ENCODE assay signal across 6 cellular contexts in the genomic region with DNA sequence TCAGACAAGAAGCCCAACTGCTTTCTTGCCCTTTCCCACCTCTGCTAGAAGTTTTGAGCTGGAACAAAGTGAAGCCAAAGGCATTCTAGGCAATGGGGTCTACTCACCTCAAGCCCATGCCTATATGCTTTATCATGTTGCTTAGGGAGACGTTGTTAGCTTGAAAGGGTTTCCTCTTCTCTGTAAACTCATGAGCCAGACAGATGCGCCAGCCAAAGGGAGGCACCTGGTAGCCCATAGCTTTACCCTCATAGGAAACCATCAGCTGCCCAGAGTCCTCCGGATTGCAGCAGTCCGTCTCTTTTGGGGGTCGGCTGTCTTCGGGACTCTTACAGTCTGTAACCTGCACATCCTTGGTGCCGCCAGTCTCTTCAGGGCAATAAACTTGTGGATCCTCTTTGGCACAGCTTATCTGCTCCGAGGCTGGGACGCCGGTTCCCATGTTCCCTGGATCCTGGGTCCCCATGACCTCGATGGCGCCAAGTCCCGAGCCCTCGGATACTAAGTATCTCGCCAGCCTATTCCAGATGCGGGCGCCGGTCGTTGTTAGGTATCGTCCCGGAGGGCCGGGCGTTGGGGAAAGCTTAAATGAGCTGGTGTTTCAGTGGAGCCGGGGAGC. TPM values are rescaled to one million over a fixed set of nuclear protein-coding genes. Genes with fewer than 3 reads are reported as not detected.
DNase-seq lines count a peak whose midpoint lies in the region; ATAC-seq, FAIRE-seq and TF ChIP-seq lines count a peak whose summit lies in the region.

No MANE protein-coding gene starts in this region.

- WGBS in small intestine, 3 donors: 0 to 1% (median 0%) methylated on average over 24 of the region's 24 CpGs

- TSS peak; percentile 69 for BruUV-seq in endothelial cell of umbilical vein (replicated peaks; lab: Mats Ljungman, UMichigan)

- CTCF ChIA-PET in endothelial cell of umbilical vein (lab: Charles Lee): interaction anchor here (0.6 to 7.2 kb wide), 17 partner anchors 8 to 197 kb away, joined by 3 to 86 read pairs (median 10); partner anchors contain the start of genes CREB3, NPR2, SPAG8 and TLN1

- no peak for TF ChIP-seq POLR2A in endothelial cell of umbilical vein (IDR thresholded peaks at IDR 0.05; ENCODE audit: low read depth, low read length)

- H3K36me3 ChIP-seq in endothelial cell of umbilical vein (ENCODE audit: control insufficient read depth in 2 of 2, extremely low read depth in 1 of 2, insufficient read depth in 2 of 2, low read length in 2 of 2) (peaks cover 12 to 14% of the 10 kb centered on the region in 2 experiments), small intestine (ENCODE audit: control insufficient read depth in 2 of 2, insufficient read depth in 2 of 2, low read length in 2 of 2) (peaks cover 8 to 14% of the 10 kb centered on the region in 2 donors)

- peak overlapping the region; percentile 98 for H3K4me2 ChIP-seq in endothelial cell of umbilical vein (ENCODE audit: insufficient read depth, low read length)

- peaks cover 55% of the 10 kb centered on the region for H3K79me2 ChIP-seq in endothelial cell of umbilical vein (ENCODE audit: control insufficient read depth, insufficient read depth, low read length)

- peak overlapping the region; percentile 66 to 99 (median 87) for H3K4me3 ChIP-seq in endothelial cell of umbilical vein (replicated peaks in 1 of 3; ENCODE audit: insufficient read depth in 1 of 3, low read depth in 1 of 3, low read length in 3 of 3)
- H3K4me3 ChIP-seq in small intestine (ENCODE audit: low read depth in 1 of 2, low read length in 2 of 2): peak overlapping the region; percentile 67 to 84

- DNase-seq in Right ventricle myocardium inferior (ENCODE audit: missing footprints) (peak; percentile 75), cardiac septum (ENCODE audit: low spot score) (no peak), endothelial cell of umbilical vein (ENCODE audit: low read depth, low spot score) (peak; percentile 26), small intestine (peak; percentile 32), islet precursor cell (no peak), COR-L47 (lab: John Stamatoyannopoulos, UW) (no peak)

- POLR2A ChIA-PET in endothelial cell of umbilical vein (lab: Charles Lee): interaction anchor here (0.6 to 1.5 kb wide), 6 partner anchors 10 to 54 kb away, joined by 3 to 9 read pairs (median 4); partner anchors contain the start of genes CREB3 and TLN1

- FAIRE-seq in endothelial cell of umbilical vein (lab: Jason Lieb, UNC) (peak; percentile 63), small intestine (lab: Jason Lieb, UNC) (no peak)

- no peaks in the 10 kb centered on the region for H3K9me1 ChIP-seq in endothelial cell of umbilical vein (replicated peaks; ENCODE audit: control insufficient read depth, extremely low read depth, insufficient read depth, low read length)

- H3K27me3 ChIP-seq in endothelial cell of umbilical vein (ENCODE audit: control insufficient read depth in 2 of 2, insufficient read depth in 2 of 2, low read length in 2 of 2) (no peaks in the 10 kb centered on the region), small intestine (ENCODE audit: control insufficient read depth in 2 of 2, insufficient read depth in 2 of 2, low read length in 2 of 2) (no peaks in the 10 kb centered on the region)

- H3K4me1 ChIP-seq in endothelial cell of umbilical vein (ENCODE audit: control insufficient read depth, extremely low read depth, insufficient read depth, low read length) (peaks cover 63% of the 10 kb centered on the region), small intestine (ENCODE audit: control insufficient read depth in 2 of 2, insufficient read depth in 1 of 2, low read depth in 1 of 2, low read length in 1 of 2) (peaks cover 0 to 11% of the 10 kb centered on the region in 2 donors)

- H4K20me1 ChIP-seq in endothelial cell of umbilical vein (replicated peaks; ENCODE audit: control insufficient read depth, extremely low read depth, insufficient read depth, low read length): no peaks in the 10 kb centered on the region

- H2AFZ ChIP-seq in endothelial cell of umbilical vein (ENCODE audit: low read depth, low read length): no peak overlapping the region

- H3K27ac ChIP-seq in endothelial cell of umbilical vein (ENCODE audit: insufficient read depth, low read depth, low read length): peak overlapping the region; percentile 84
- peak overlapping the region; percentile 88 to 94 for H3K27ac ChIP-seq in small intestine (ENCODE audit: low read depth in 1 of 2, low read length in 1 of 2)

- H3K9me3 ChIP-seq in endothelial cell of umbilical vein (replicated peaks; ENCODE audit: control insufficient read depth, insufficient read depth, low read length): no peaks in the 10 kb centered on the region
- H3K9me3 ChIP-seq in small intestine (ENCODE audit: control insufficient read depth, low read depth): no peaks in the 10 kb centered on the region

- no peak for TF ChIP-seq CTCF in endothelial cell of umbilical vein (IDR thresholded peaks at IDR 0.05; ENCODE audit: extremely low read depth in 1 of 2, insufficient read depth in 1 of 2, low read depth in 1 of 2, low read length in 2 of 2)

- intact Hi-C loops in Right ventricle myocardium inferior (cut with DNase I) (loop anchor here (2.0 kb wide), 1 partner anchor 16 kb away; the partner anchor contains the start of genes CREB3 and TLN1), cardiac septum (cut with DNase I) (loop anchor here (2.0 to 5.0 kb wide), 2 partner anchors 16 to 39 kb away; partner anchors contain the start of genes CREB3 and TLN1), endothelial cell of umbilical vein (cut with micrococcal nuclease) (loop anchor here (1.0 to 2.0 kb wide), 2 partner anchors 16 to 39 kb away; partner anchors contain the start of genes CREB3 and TLN1)

- dilution Hi-C loops in endothelial cell of umbilical vein (cut with MboI; ENCODE audit: extremely low pct_ligation_motif_present, low sequenced_read_pairs): no loop called here

- peak overlapping the region; percentile 99 for H3K9ac ChIP-seq in endothelial cell of umbilical vein (replicated peaks; ENCODE audit: extremely low read depth, insufficient read depth, low read length)

- peak; percentile 1 for ATAC-seq in Right ventricle myocardium inferior

RNA-seq across cellular contexts. Expression of gene GBA2, which starts 0.7 kb away (rescaled TPM):
- total RNA-seq in Right ventricle myocardium inferior: 80.2 TPM
- total RNA-seq in cardiac septum: 98.6 TPM
- 158 and 196 TPM in 2 replicates for total RNA-seq in endothelial cell of umbilical vein
- polyA plus RNA-seq in endothelial cell of umbilical vein: 99.9 and 110 TPM in 2 replicates
- 57.3 and 62.9 TPM in 2 replicates for polyA plus RNA-seq in endothelial cell of umbilical vein (2011; cell fraction: cytosol; rRNA removed)
- polyA plus RNA-seq in endothelial cell of umbilical vein (2011; cell fraction: nucleus; rRNA removed): 939 and 994 TPM in 2 replicates
- polyA plus RNA-seq in endothelial cell of umbilical vein (2012): 58.1 and 93.8 TPM in 2 replicates
- polyA minus RNA-seq in endothelial cell of umbilical vein: 156 and 170 TPM in 2 replicates
- 13.1 TPM for polyA minus RNA-seq in endothelial cell of umbilical vein (2011; cell fraction: cytosol; rRNA and poly(A)+ RNA removed)
- 228 TPM in 2 replicates for polyA minus RNA-seq in endothelial cell of umbilical vein (2011; cell fraction: nucleus; rRNA and poly(A)+ RNA removed)
- 100 to 1,000 TPM in 2 of 3 donors, 10 to 100 TPM in 1; 63.4 to 176 (median 166) TPM for polyA plus RNA-seq in small intestine

RNA-seq across cellular contexts. Expression of gene RGP1, which starts 0.7 kb away (rescaled TPM):
- total RNA-seq in Right ventricle myocardium inferior: 29.0 TPM
- 40.0 TPM for total RNA-seq in cardiac septum
- 23.3 and 29.0 TPM in 2 replicates for total RNA-seq in endothelial cell of umbilical vein
- 12.7 and 15.0 TPM in 2 replicates for polyA plus RNA-seq in endothelial cell of umbilical vein
- 14.6 and 14.8 TPM in 2 replicates for polyA plus RNA-seq in endothelial cell of umbilical vein (2011; cell fraction: cytosol; rRNA removed)
- polyA plus RNA-seq in endothelial cell of umbilical vein (2011; cell fraction: nucleus; rRNA removed): 27.3 and 27.5 TPM in 2 replicates
- 18.4 and 19.7 TPM in 2 replicates for polyA plus RNA-seq in endothelial cell of umbilical vein (2012)
- 26.0 and 31.2 TPM in 2 replicates for polyA minus RNA-seq in endothelial cell of umbilical vein
- 11.1 TPM for polyA minus RNA-seq in endothelial cell of umbilical vein (2011; cell fraction: cytosol; rRNA and poly(A)+ RNA removed)
- 13.8 and 14.8 TPM in 2 replicates for polyA minus RNA-seq in endothelial cell of umbilical vein (2011; cell fraction: nucleus; rRNA and poly(A)+ RNA removed)
- polyA plus RNA-seq in small intestine: 10 to 100 TPM in 2 of 3 donors, 1 to 10 TPM in 1; 8.1 to 20.9 (median 13.0) TPM

RNA-seq across cellular contexts. Expression of gene MSMP, which starts 5.7 kb away (rescaled TPM):
- not detected for total RNA-seq in Right ventricle myocardium inferior
- not detected for total RNA-seq in cardiac septum
- 18.8 and 25.6 TPM in 2 replicates for total RNA-seq in endothelial cell of umbilical vein
- polyA plus RNA-seq in endothelial cell of umbilical vein: 23.5 and 29.0 TPM in 2 replicates
- polyA plus RNA-seq in endothelial cell of umbilical vein (2011; cell fraction: cytosol; rRNA removed): 27.7 and 40.2 TPM in 2 replicates
- 9.9 and 11.8 TPM in 2 replicates for polyA plus RNA-seq in endothelial cell of umbilical vein (2011; cell fraction: nucleus; rRNA removed)
- polyA plus RNA-seq in endothelial cell of umbilical vein (2012): 10.2 and 29.9 TPM in 2 replicates
- 7.9 and 10.8 TPM in 2 replicates for polyA minus RNA-seq in endothelial cell of umbilical vein
- polyA minus RNA-seq in endothelial cell of umbilical vein (2011; cell fraction: cytosol; rRNA and poly(A)+ RNA removed): not detected
- 1.5 and 2.1 TPM in 2 replicates for polyA minus RNA-seq in endothelial cell of umbilical vein (2011; cell fraction: nucleus; rRNA and poly(A)+ RNA removed)
- under 1 TPM in 1 of 3 donors, not detected in 2; 0.52 TPM for polyA plus RNA-seq in small intestine

RNA-seq across cellular contexts. Expression of gene CREB3, which starts 15.9 kb away (rescaled TPM):
- 23.5 TPM for total RNA-seq in Right ventricle myocardium inferior
- 25.0 TPM for total RNA-seq in cardiac septum
- total RNA-seq in endothelial cell of umbilical vein: 36.4 and 39.8 TPM in 2 replicates
- 45.9 and 52.1 TPM in 2 replicates for polyA plus RNA-seq in endothelial cell of umbilical vein
- polyA plus RNA-seq in endothelial cell of umbilical vein (2011; cell fraction: cytosol; rRNA removed): 32.2 and 36.2 TPM in 2 replicates
- polyA plus RNA-seq in endothelial cell of umbilical vein (2011; cell fraction: nucleus; rRNA removed): 20.0 and 24.0 TPM in 2 replicates
- 45.9 and 48.2 TPM in 2 replicates for polyA plus RNA-seq in endothelial cell of umbilical vein (2012)
- 18.5 and 19.4 TPM in 2 replicates for polyA minus RNA-seq in endothelial cell of umbilical vein
- 13.6 TPM for polyA minus RNA-seq in endothelial cell of umbilical vein (2011; cell fraction: cytosol; rRNA and poly(A)+ RNA removed)
- polyA minus RNA-seq in endothelial cell of umbilical vein (2011; cell fraction: nucleus; rRNA and poly(A)+ RNA removed): 7.0 and 9.1 TPM in 2 replicates
- polyA plus RNA-seq in small intestine: 10 to 100 TPM; 26.8 to 31.2 (median 28.6) TPM

RNA-seq across cellular contexts. Expression of gene TLN1, which starts 16.4 kb away (rescaled TPM):
- total RNA-seq in Right ventricle myocardium inferior (255 TPM), cardiac septum (291 TPM), endothelial cell of umbilical vein (424 and 450 TPM in 2 replicates)
- polyA plus RNA-seq in endothelial cell of umbilical vein (120 and 137 TPM in 2 replicates), small intestine (100 to 1,000 TPM in 1 of 3 donors, 10 to 100 TPM in 2; 82.1 to 103 (median 88.9) TPM)
- 213 and 223 TPM in 2 replicates for polyA plus RNA-seq in endothelial cell of umbilical vein (2011; cell fraction: cytosol; rRNA removed)
- 252 and 278 TPM in 2 replicates for polyA plus RNA-seq in endothelial cell of umbilical vein (2011; cell fraction: nucleus; rRNA removed)
- 255 and 266 TPM in 2 replicates for polyA plus RNA-seq in endothelial cell of umbilical vein (2012)
- 647 and 685 TPM in 2 replicates for polyA minus RNA-seq in endothelial cell of umbilical vein
- 119 TPM for polyA minus RNA-seq in endothelial cell of umbilical vein (2011; cell fraction: cytosol; rRNA and poly(A)+ RNA removed)
- polyA minus RNA-seq in endothelial cell of umbilical vein (2011; cell fraction: nucleus; rRNA and poly(A)+ RNA removed): 163 and 201 TPM in 2 replicates

Comparison
In these comparisons a context has a peak if more than half of its experiments do, and no peak if none do; other contexts are left out.
1. DNase-seq: peak in Right ventricle myocardium inferior (single experiment), endothelial cell of umbilical vein (single experiment) and small intestine (single experiment); none in cardiac septum (single experiment), islet precursor cell (single experiment) and COR-L47 (single experiment).
2. RNA of gene MSMP, which starts 5.7 kb away (total RNA-seq): 18.8 to 25.6 TPM in endothelial cell of umbilical vein; not detected in cardiac septum (single experiment) and not detected in Right ventricle myocardium inferior (single experiment); every median in the first group is over 10 times any median in the second.